ENCODE assay signal across 1 cellular context in genomic region chr2:175004980-175005832, GRCh38.
TF ChIP-seq lines count a peak whose summit lies in the region.

TSS of gene CHN1 (minus strand) at chr2:175005381. CDS start at chr2:175004912, 469 bp downstream.

TF ChIP-seq in HepG2, 621 proteins besides CTCF, POLR2A, EP300 and RAD21 (continued from another document and continues in another):
- TF ChIP-seq ZNF577 (CRISPR knock-in tag; IDR thresholded peaks at IDR 0.05; ENCODE audit: borderline replicate concordance, low read depth) (no peak), KDM6A (CRISPR knock-in tag; IDR thresholded peaks at IDR 0.05; ENCODE audit: low read depth) (no peak), TSC22D2 (CRISPR knock-in tag; IDR thresholded peaks at IDR 0.05; ENCODE audit: borderline replicate concordance) (no peak), ELK4 (CRISPR knock-in tag; IDR thresholded peaks at IDR 0.05; ENCODE audit: borderline replicate concordance) (no peak), BATF2 (CRISPR knock-in tag; IDR thresholded peaks at IDR 0.05) (no peak), ARNT (IDR thresholded peaks at IDR 0.05) (no peak), TARDBP (CRISPR knock-in tag; IDR thresholded peaks at IDR 0.05) (no peak), GPBP1L1 (CRISPR knock-in tag; IDR thresholded peaks at IDR 0.05) (no peak), ZNF724P (CRISPR knock-in tag; IDR thresholded peaks at IDR 0.05; ENCODE audit: borderline replicate concordance) (no peak), ZNF382 (CRISPR knock-in tag; IDR thresholded peaks at IDR 0.05; ENCODE audit: borderline replicate concordance) (no peak), KDM3A (CRISPR knock-in tag; IDR thresholded peaks at IDR 0.05; ENCODE audit: low read depth) (no peak), ZNF18 (CRISPR knock-in tag; IDR thresholded peaks at IDR 0.05; ENCODE audit: insufficient replicate concordance) (no peak), PITX1 (CRISPR knock-in tag; IDR thresholded peaks at IDR 0.05) (0 out of 2 replicates have a peak, but pooled peaks have one; percentile 15), HINFP (CRISPR knock-in tag; IDR thresholded peaks at IDR 0.05; ENCODE audit: low read depth) (no peak; the same call in 1 of the 2 replicates), ZNF503 (CRISPR knock-in tag; IDR thresholded peaks at IDR 0.05) (no peak), ZKSCAN8 (CRISPR knock-in tag; IDR thresholded peaks at IDR 0.05; ENCODE audit: borderline replicate concordance) (no peak), CBX1 (IDR thresholded peaks at IDR 0.05; ENCODE audit: low read depth) (no peak), ZBTB49 (CRISPR knock-in tag; IDR thresholded peaks at IDR 0.05; ENCODE audit: borderline replicate concordance) (no peak), MTF2 (CRISPR knock-in tag; IDR thresholded peaks at IDR 0.05; ENCODE audit: borderline replicate concordance) (peak; percentile 96), ZZZ3 (CRISPR knock-in tag; IDR thresholded peaks at IDR 0.05; ENCODE audit: borderline replicate concordance) (no peak), ZNF354B (CRISPR knock-in tag; IDR thresholded peaks at IDR 0.05) (no peak), PHF20 (CRISPR knock-in tag; IDR thresholded peaks at IDR 0.05) (no peak), ZMAT3 (CRISPR knock-in tag; conservative IDR thresholded peaks at IDR 0.05) (no peak), ZNF230 (CRISPR knock-in tag; IDR thresholded peaks at IDR 0.05) (no peak), SIX4 (CRISPR knock-in tag; IDR thresholded peaks at IDR 0.05) (no peak), ARNTL (CRISPR knock-in tag; IDR thresholded peaks at IDR 0.05) (no peak), RFX1 (IDR thresholded peaks at IDR 0.05) (peak; percentile 84), SRSF9 (IDR thresholded peaks at IDR 0.05; ENCODE audit: borderline replicate concordance, insufficient read depth, low read depth, low read length, poor library complexity, severe bottlenecking) (no peak), PRMT3 (CRISPR knock-in tag; IDR thresholded peaks at IDR 0.05; ENCODE audit: borderline replicate concordance, low read depth) (0 out of 2 replicates have a peak, but pooled peaks have one; percentile 46), ZBED4 (CRISPR knock-in tag; IDR thresholded peaks at IDR 0.05; ENCODE audit: borderline replicate concordance) (no peak), GRHL1 (CRISPR knock-in tag; conservative IDR thresholded peaks at IDR 0.05) (no peak), MAFG (CRISPR knock-in tag; IDR thresholded peaks at IDR 0.05) (no peak), MIER3 (CRISPR knock-in tag; IDR thresholded peaks at IDR 0.05; ENCODE audit: borderline replicate concordance) (no peak), CEBPG (CRISPR knock-in tag; IDR thresholded peaks at IDR 0.05) (no peak), PCBP1 (IDR thresholded peaks at IDR 0.05; ENCODE audit: borderline replicate concordance, low read depth, low read length) (no peak), ZNF737 (CRISPR knock-in tag; IDR thresholded peaks at IDR 0.05; ENCODE audit: borderline replicate concordance) (no peak), NCOA2 (CRISPR knock-in tag; IDR thresholded peaks at IDR 0.05) (no peak), MLLT10 (CRISPR knock-in tag; IDR thresholded peaks at IDR 0.05) (no peak), TCF12 (IDR thresholded peaks at IDR 0.05) (no peak), TCF12 (CRISPR knock-in tag; IDR thresholded peaks at IDR 0.05) (no peak), ZFP36 (IDR thresholded peaks at IDR 0.05; ENCODE audit: borderline replicate concordance, low read depth, low read length, partially characterized antibody) (no peak), TBP (CRISPR knock-in tag; IDR thresholded peaks at IDR 0.05) (no peak), EED (CRISPR knock-in tag; IDR thresholded peaks at IDR 0.05) (peak; percentile 84; the same call in 1 of the 2 replicates), HOXA9 (CRISPR knock-in tag; IDR thresholded peaks at IDR 0.05; ENCODE audit: borderline replicate concordance) (peak; percentile 83; the same call in 1 of the 2 replicates), ZNF570 (CRISPR knock-in tag; IDR thresholded peaks at IDR 0.05; ENCODE audit: borderline replicate concordance) (no peak), HNRNPK (IDR thresholded peaks at IDR 0.05; ENCODE audit: low read depth, low read length, poor library complexity, severe bottlenecking) (no peak), ZBTB37 (CRISPR knock-in tag; IDR thresholded peaks at IDR 0.05) (no peak), ZNF343 (CRISPR knock-in tag; IDR thresholded peaks at IDR 0.05) (no peak), REL (CRISPR knock-in tag; conservative IDR thresholded peaks at IDR 0.05) (no peak), ZSCAN21 (CRISPR knock-in tag; IDR thresholded peaks at IDR 0.05; ENCODE audit: borderline replicate concordance) (no peak), FOSL2 (CRISPR knock-in tag; IDR thresholded peaks at IDR 0.05) (no peak)
